In the genomic region with DNA sequence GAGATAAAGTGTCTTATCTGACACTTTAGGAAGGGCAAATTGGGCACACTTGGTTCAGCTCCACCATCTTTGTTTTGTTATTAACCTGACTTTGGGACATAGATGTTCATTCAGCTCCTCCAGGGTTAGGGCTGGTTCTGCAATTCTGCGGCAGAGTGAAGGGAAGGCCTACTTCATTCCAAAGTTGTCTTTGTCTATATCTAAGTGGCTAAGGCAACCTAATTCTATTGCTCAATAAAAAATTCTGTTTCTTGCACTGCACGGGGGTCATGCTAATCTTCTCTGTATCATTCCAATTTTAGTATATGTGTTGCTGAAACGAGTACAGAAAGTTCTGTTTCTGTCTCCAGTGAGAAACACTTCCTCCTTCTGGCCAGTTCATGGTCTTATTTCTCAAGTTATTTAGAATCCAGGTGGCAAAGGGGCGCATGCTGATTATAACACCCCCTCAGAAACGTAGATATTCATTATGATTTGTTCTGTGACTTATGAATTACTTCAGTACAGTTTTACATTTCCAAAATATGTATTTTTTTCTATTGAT, we compare ENCODE assay signal across 19 cellular contexts.
"Had no signal": no experiment of that assay in that cellular context is flagged by ENCODE, and none has a peak within 500 bp of the region (broad histone marks: within the 10 kb centered on the region; RNA-seq: fewer than 3 reads in every experiment).

No MANE protein-coding gene starts in this region.

- H3K4me1 Mint-ChIP-seq: activated CD4-positive, alpha-beta memory T cell treated with anti-CD3 and anti-CD28 coated beads, Interleukin-2, amount 10 ng/mL, durations not matched to agents 7 days and 5 days; activated naive CD8-positive, alpha-beta T cell treated with anti-CD3 and anti-CD28 coated beads, Interleukin-2, amount 10 ng/mL, durations not matched to agents 7 days and 5 days; neural progenitor cell had no signal

- H3K9me3 ChIP-seq: body of pancreas, thyroid gland had no signal

- H3K4me3 ChIP-seq: body of pancreas, cardiac muscle cell, lung, neural progenitor cell, thyroid gland had no signal

- H3K9ac ChIP-seq: neural progenitor cell had no signal

- H3K4me1 ChIP-seq: body of pancreas, neural progenitor cell, thyroid gland had no signal

- H3K36me3 ChIP-seq: cardiac muscle cell, neural progenitor cell had no signal

- H2AFZ ChIP-seq: neural progenitor cell had no signal

- H3K27me3 ChIP-seq: body of pancreas, cardiac muscle cell, neural progenitor cell, thyroid gland had no signal

- H3K9me3 Mint-ChIP-seq: activated CD4-positive, alpha-beta memory T cell treated with anti-CD3 and anti-CD28 coated beads, Interleukin-2, amount 10 ng/mL, durations not matched to agents 7 days and 5 days; activated naive CD4-positive, alpha-beta T cell treated with anti-CD3 and anti-CD28 coated beads for 36 hours; activated naive CD8-positive, alpha-beta T cell treated with anti-CD3 and anti-CD28 coated beads, Interleukin-2, amount 10 ng/mL, durations not matched to agents 7 days and 5 days; activated T-cell treated with anti-CD3 and anti-CD28 coated beads, Interleukin-2, amount 50 U/mL, for 72 hours; naive thymus-derived CD4-positive, alpha-beta T cell; neural progenitor cell; stimulated activated naive CD8-positive, alpha-beta T cell treated with anti-CD3 and anti-CD28 coated beads, Interleukin-15, Interleukin-2, amounts not matched to agents 100 ng/mL and 50 ng/mL, for 24 hours; T-helper 1 cell treated with Interleukin-12 subunit alpha and Interleukin-12 subunit beta and Interleukin-4 antibody, amounts not matched to agents 30 μg/mL and 1 μg/mL, for 36 hours had no signal

- H3K4me2 ChIP-seq: neural progenitor cell had no signal

- ATAC-seq: activated T-cell treated with anti-CD3 and anti-CD28 coated beads, Interleukin-2, amount 50 U/mL, for 72 hours; body of pancreas; naive thymus-derived CD4-positive, alpha-beta T cell had no signal

- DNase-seq: activated CD4-positive, alpha-beta memory T cell treated with anti-CD3 and anti-CD28 coated beads, Interleukin-2, amount 10 ng/mL, durations not matched to agents 7 days and 5 days; activated CD4-positive, alpha-beta T cell treated with anti-CD3 and anti-CD28 coated beads for 4 hours; activated CD4-positive, CD25-positive, alpha-beta regulatory T cell; activated effector memory CD4-positive, alpha-beta T cell treated with Interleukin-2 at 50 U/mL for 16 hours; activated naive CD4-positive, alpha-beta T cell treated with anti-CD3 and anti-CD28 coated beads for 36 hours; activated naive CD8-positive, alpha-beta T cell treated with anti-CD3 and anti-CD28 coated beads, Interleukin-2, amount 10 ng/mL, durations not matched to agents 7 days and 5 days; activated T-cell treated with anti-CD3 and anti-CD28 coated beads, Interleukin-2, amount 50 U/mL, for 72 hours; body of pancreas; kidney; naive thymus-derived CD4-positive, alpha-beta T cell; stimulated activated CD4-positive, alpha-beta T cell treated with anti-CD3 and anti-CD28 coated beads, Interleukin-4, amount 100 ng/mL, for 24 hours; substantia nigra; T1000; thyroid gland had no signal

- H3K27ac Mint-ChIP-seq: activated CD4-positive, alpha-beta memory T cell treated with anti-CD3 and anti-CD28 coated beads, Interleukin-2, amount 10 ng/mL, durations not matched to agents 7 days and 5 days; activated naive CD4-positive, alpha-beta T cell treated with anti-CD3 and anti-CD28 coated beads for 36 hours; activated naive CD8-positive, alpha-beta T cell treated with anti-CD3 and anti-CD28 coated beads, Interleukin-2, amount 10 ng/mL, durations not matched to agents 7 days and 5 days; activated T-cell treated with anti-CD3 and anti-CD28 coated beads, Interleukin-2, amount 50 U/mL, for 72 hours; naive thymus-derived CD4-positive, alpha-beta T cell; neural progenitor cell; stimulated activated naive CD8-positive, alpha-beta T cell treated with anti-CD3 and anti-CD28 coated beads, Interleukin-15, Interleukin-2, amounts not matched to agents 100 ng/mL and 50 ng/mL, for 24 hours; T-helper 1 cell treated with Interleukin-12 subunit alpha and Interleukin-12 subunit beta and Interleukin-4 antibody, amounts not matched to agents 30 μg/mL and 1 μg/mL, for 36 hours had no signal

- H3K27ac ChIP-seq: body of pancreas, cardiac muscle cell, neural progenitor cell, thyroid gland had no signal

- H3K27me3 Mint-ChIP-seq: activated CD4-positive, alpha-beta memory T cell treated with anti-CD3 and anti-CD28 coated beads, Interleukin-2, amount 10 ng/mL, durations not matched to agents 7 days and 5 days; activated naive CD8-positive, alpha-beta T cell treated with anti-CD3 and anti-CD28 coated beads, Interleukin-2, amount 10 ng/mL, durations not matched to agents 7 days and 5 days; naive thymus-derived CD4-positive, alpha-beta T cell; stimulated activated naive CD8-positive, alpha-beta T cell treated with anti-CD3 and anti-CD28 coated beads, Interleukin-15, Interleukin-2, amounts not matched to agents 100 ng/mL and 50 ng/mL, for 24 hours had no signal

- H3K4me3 Mint-ChIP-seq: activated CD4-positive, alpha-beta memory T cell treated with anti-CD3 and anti-CD28 coated beads, Interleukin-2, amount 10 ng/mL, durations not matched to agents 7 days and 5 days; activated naive CD4-positive, alpha-beta T cell treated with anti-CD3 and anti-CD28 coated beads for 36 hours; activated naive CD8-positive, alpha-beta T cell treated with anti-CD3 and anti-CD28 coated beads, Interleukin-2, amount 10 ng/mL, durations not matched to agents 7 days and 5 days; activated T-cell treated with anti-CD3 and anti-CD28 coated beads, Interleukin-2, amount 50 U/mL, for 72 hours; naive thymus-derived CD4-positive, alpha-beta T cell; neural progenitor cell; stimulated activated naive CD8-positive, alpha-beta T cell treated with anti-CD3 and anti-CD28 coated beads, Interleukin-15, Interleukin-2, amounts not matched to agents 100 ng/mL and 50 ng/mL, for 24 hours; T-helper 1 cell treated with Interleukin-12 subunit alpha and Interleukin-12 subunit beta and Interleukin-4 antibody, amounts not matched to agents 30 μg/mL and 1 μg/mL, for 36 hours had no signal
